In genomic region chr2:13308150-13308805, GRCh38 we compare ENCODE assay signal across 8 cellular contexts.
DNase-seq lines count a peak whose midpoint lies in the region; FAIRE-seq and TF ChIP-seq lines count a peak whose summit lies in the region.
"Not testable (repeated sequence)": the region's sequence is repeated elsewhere in the genome, so short reads cannot be mapped to it uniquely, and the experiment has no call there.

No MANE protein-coding gene starts in this region.

- H3K4me3 Mint-ChIP-seq in endodermal cell, result peak overlapping the region; percentile 37

- not testable (repeated sequence) for FAIRE-seq in kidney (lab: Jason Lieb, UNC)
- FAIRE-seq in urothelium cell line (lab: Jason Lieb, UNC), result peak; percentile 83

- H3K9ac ChIP-seq in endodermal cell (ENCODE audit: extremely low read depth, low read length, poor library complexity, severe bottlenecking); kidney (ENCODE audit: low read length in 2 of 2): not testable (repeated sequence)

- H3K36me3 ChIP-seq in H7 (replicated peaks; ENCODE audit: control insufficient read depth, insufficient read depth, low read length); endodermal cell (ENCODE audit: control insufficient read depth, insufficient read depth, low read length); cardiac muscle cell; kidney (ENCODE audit: control insufficient read depth in 1 of 2, insufficient read depth in 2 of 2, low read length in 2 of 2): not testable (repeated sequence)

- intact Hi-C loops in kidney (cut with DNase I), result not testable (repeated sequence)

- not testable (repeated sequence) for H3K4me3 ChIP-seq in H7 (ENCODE audit: insufficient read depth, low read depth, low read length); endodermal cell (ENCODE audit: low read length); kidney (ENCODE audit: low read length in 2 of 2)
- peak overlapping the region; percentile 12 for H3K4me3 ChIP-seq in cardiac muscle cell

- H3K4me1 Mint-ChIP-seq in endodermal cell, result not testable (repeated sequence)

- TF ChIP-seq CTCF in VCaP (conservative IDR thresholded peaks at IDR 0.05), result peak; percentile 20; the same call in 1 of the 2 replicates
- TF ChIP-seq CTCF in endodermal cell (conservative IDR thresholded peaks at IDR 0.05); cardiac muscle cell (IDR thresholded peaks at IDR 0.05; ENCODE audit: low read depth, low read length); kidney (IDR thresholded peaks at IDR 0.05; ENCODE audit: borderline replicate concordance, extremely low read depth, insufficient read depth): not testable (repeated sequence)

- peaks cover 70% of the 10 kb centered on the region for H3K9me3 ChIP-seq in endodermal cell (ENCODE audit: control insufficient read depth, low read length)
- H3K9me3 ChIP-seq in cardiac muscle cell (ENCODE audit: low read depth); kidney (ENCODE audit: control insufficient read depth in 1 of 2, low read length in 2 of 2): not testable (repeated sequence)

- peaks cover 68% of the 10 kb centered on the region for H3K9me3 Mint-ChIP-seq in endodermal cell

- not testable (repeated sequence) for H3K4me1 ChIP-seq in endodermal cell (ENCODE audit: control insufficient read depth, insufficient read depth, low read length); cardiac muscle cell (ENCODE audit: low read depth); kidney (ENCODE audit: control insufficient read depth in 1 of 2, insufficient read depth in 1 of 2, low read depth in 1 of 2, low read length in 2 of 2)

- H3K27me3 ChIP-seq in H7 (ENCODE audit: control insufficient read depth, insufficient read depth, low read length); endodermal cell (ENCODE audit: control insufficient read depth, insufficient read depth, low read length, poor library complexity, severe bottlenecking); cardiac muscle cell: not testable (repeated sequence)

- not testable (repeated sequence) for H3K36me3 Mint-ChIP-seq in endodermal cell (ENCODE audit: low read depth)

- peaks cover 40% of the 10 kb centered on the region for H3K27me3 Mint-ChIP-seq in endodermal cell (ENCODE audit: insufficient read depth)

- not testable (repeated sequence) for H3K27ac Mint-ChIP-seq in endodermal cell

- DNase-seq in H7 (peak; percentile 1), HuH-7.5 (ENCODE audit: low spot score) (peak; percentile 12), NCI-H69 (lab: John Stamatoyannopoulos, UW) (peak; percentile 78), cardiac muscle cell (ENCODE audit: low read depth in 1 of 2, low spot score in 1 of 2) (peak in 1 of 2 donors; percentile 7), kidney (peak; percentile 44), urothelium cell line (ENCODE audit: low spot score) (peak; percentile 55)
- not testable (repeated sequence) for DNase-seq in endodermal cell

- 88 to 90% methylated on average over 5 to 51 of the region's 51 CpGs for WGBS in endodermal cell (ENCODE audit: insufficient coverage in 1 of 2, insufficient read length in 1 of 2), 2 experiments

- peak overlapping the region; percentile 68 for H3K27ac ChIP-seq in VCaP
- H3K27ac ChIP-seq in endodermal cell (ENCODE audit: low read depth, low read length); cardiac muscle cell; kidney (ENCODE audit: low read depth in 2 of 2, low read length in 2 of 2): not testable (repeated sequence)
